Comparison of ENCODE assay signal across 24 cellular contexts in genomic region chr2:16022548-16023240, GRCh38.
"Had no signal": no experiment of that assay in that cellular context is flagged by ENCODE, and none has a peak within 500 bp of the region (broad histone marks: within the 10 kb centered on the region; RNA-seq: fewer than 3 reads in every experiment).

No MANE protein-coding gene starts in this region.

- H3K36me3 Mint-ChIP-seq: activated CD8-positive, alpha-beta memory T cell treated with anti-CD3 and anti-CD28 coated beads, Interleukin-2, amount 10 ng/mL, durations not matched to agents 7 days and 5 days; activated naive CD4-positive, alpha-beta T cell treated with anti-CD3 and anti-CD28 coated beads, Interleukin-2, amount 50 U/mL, for 72 hours; T-cell had no signal

- H3K27me3 ChIP-seq: brain microvascular endothelial cell, cardiac muscle cell had no signal

- ATAC-seq: activated CD8-positive, alpha-beta memory T cell treated with anti-CD3 and anti-CD28 coated beads, Interleukin-2, amount 10 ng/mL, durations not matched to agents 7 days and 5 days; activated naive CD4-positive, alpha-beta T cell treated with anti-CD3 and anti-CD28 coated beads, Interleukin-2, amount 50 U/mL, for 72 hours; activated naive CD8-positive, alpha-beta T cell treated with anti-CD3 and anti-CD28 coated beads, Interleukin-2, amount 50 U/mL, for 24 hours; activated T-cell treated with anti-CD3 and anti-CD28 coated beads, Interleukin-2, amount 50 U/mL, for 4 hours; T-cell had no signal

- DNase-seq: activated B cell treated with CpG ODN at 0.5 μM for 24 hours; activated CD4-positive, alpha-beta T cell treated with anti-CD3 and anti-CD28 coated beads for 1 hour; activated CD4-positive, alpha-beta T cell treated with anti-CD3 and anti-CD28 coated beads, Interleukin-2, amount 10 ng/mL, durations not matched to agents 24 days and 14 days; activated CD4-positive, alpha-beta T cell treated with anti-CD3 and anti-CD28 coated beads, Interleukin-2, amount 50 U/mL, for 48 hours; activated CD8-positive, alpha-beta memory T cell treated with anti-CD3 and anti-CD28 coated beads, Interleukin-2, amount 10 ng/mL, durations not matched to agents 7 days and 5 days; activated effector memory CD4-positive, alpha-beta T cell treated with anti-CD3 and anti-CD28 coated beads, Interleukin-2, amount 50 U/mL, for 16 hours; activated naive CD4-positive, alpha-beta T cell treated with Interleukin-2 at 50 U/mL for 16 hours; activated naive CD8-positive, alpha-beta T cell treated with anti-CD3 and anti-CD28 coated beads, Interleukin-2, amount 50 U/mL, for 24 hours; activated T-cell treated with anti-CD3 and anti-CD28 coated beads, Interleukin-2, amount 50 U/mL, for 4 hours; amygdala; brain microvascular endothelial cell; MM.1S; NCI-H146; NCI-H1930; NCI-H2107; NCI-H2171 treated with DMSO at 0.1 percent for 48 hours; NCI-H226; NCI-H774; SIG-M5; T-cell; T-helper 2 cell had no signal

- H3K27ac Mint-ChIP-seq: activated B cell treated with CpG ODN at 0.5 μM for 24 hours; activated CD4-positive, alpha-beta T cell treated with anti-CD3 and anti-CD28 coated beads, Interleukin-2, amount 10 ng/mL, durations not matched to agents 24 days and 14 days; activated CD8-positive, alpha-beta memory T cell treated with anti-CD3 and anti-CD28 coated beads, Interleukin-2, amount 10 ng/mL, durations not matched to agents 7 days and 5 days; activated naive CD4-positive, alpha-beta T cell treated with anti-CD3 and anti-CD28 coated beads, Interleukin-2, amount 50 U/mL, for 72 hours; activated naive CD8-positive, alpha-beta T cell treated with anti-CD3 and anti-CD28 coated beads, Interleukin-2, amount 50 U/mL, for 24 hours; T-cell had no signal

- H3K36me3 ChIP-seq: brain microvascular endothelial cell, cardiac muscle cell had no signal

- H3K4me3 Mint-ChIP-seq: activated B cell treated with CpG ODN at 0.5 μM for 24 hours; activated CD4-positive, alpha-beta T cell treated with anti-CD3 and anti-CD28 coated beads, Interleukin-2, amount 10 ng/mL, durations not matched to agents 24 days and 14 days; activated CD8-positive, alpha-beta memory T cell treated with anti-CD3 and anti-CD28 coated beads, Interleukin-2, amount 10 ng/mL, durations not matched to agents 7 days and 5 days; activated naive CD8-positive, alpha-beta T cell treated with anti-CD3 and anti-CD28 coated beads, Interleukin-2, amount 50 U/mL, for 24 hours; activated T-cell treated with anti-CD3 and anti-CD28 coated beads, Interleukin-2, amount 50 U/mL, for 4 hours; T-cell had no signal

- H3K4me1 Mint-ChIP-seq: activated B cell treated with CpG ODN at 0.5 μM for 24 hours; activated CD4-positive, alpha-beta T cell treated with anti-CD3 and anti-CD28 coated beads, Interleukin-2, amount 10 ng/mL, durations not matched to agents 24 days and 14 days; activated CD8-positive, alpha-beta memory T cell treated with anti-CD3 and anti-CD28 coated beads, Interleukin-2, amount 10 ng/mL, durations not matched to agents 7 days and 5 days; activated naive CD8-positive, alpha-beta T cell treated with anti-CD3 and anti-CD28 coated beads, Interleukin-2, amount 50 U/mL, for 24 hours; T-cell had no signal

- H3K4me3 ChIP-seq: cardiac muscle cell, SK-N-MC had no signal

- H3K27ac ChIP-seq: brain microvascular endothelial cell, cardiac muscle cell, SK-N-MC had no signal

- H3K9me3 Mint-ChIP-seq: activated B cell treated with CpG ODN at 0.5 μM for 24 hours; activated CD4-positive, alpha-beta T cell treated with anti-CD3 and anti-CD28 coated beads, Interleukin-2, amount 10 ng/mL, durations not matched to agents 24 days and 14 days; activated naive CD4-positive, alpha-beta T cell treated with anti-CD3 and anti-CD28 coated beads, Interleukin-2, amount 50 U/mL, for 72 hours; activated naive CD8-positive, alpha-beta T cell treated with anti-CD3 and anti-CD28 coated beads, Interleukin-2, amount 50 U/mL, for 24 hours; activated T-cell treated with anti-CD3 and anti-CD28 coated beads, Interleukin-2, amount 50 U/mL, for 4 hours; T-cell had no signal

- H3K27me3 Mint-ChIP-seq: activated B cell treated with CpG ODN at 0.5 μM for 24 hours, T-cell had no signal
